ENCODE assay signal across 39 cellular contexts in the genomic region with DNA sequence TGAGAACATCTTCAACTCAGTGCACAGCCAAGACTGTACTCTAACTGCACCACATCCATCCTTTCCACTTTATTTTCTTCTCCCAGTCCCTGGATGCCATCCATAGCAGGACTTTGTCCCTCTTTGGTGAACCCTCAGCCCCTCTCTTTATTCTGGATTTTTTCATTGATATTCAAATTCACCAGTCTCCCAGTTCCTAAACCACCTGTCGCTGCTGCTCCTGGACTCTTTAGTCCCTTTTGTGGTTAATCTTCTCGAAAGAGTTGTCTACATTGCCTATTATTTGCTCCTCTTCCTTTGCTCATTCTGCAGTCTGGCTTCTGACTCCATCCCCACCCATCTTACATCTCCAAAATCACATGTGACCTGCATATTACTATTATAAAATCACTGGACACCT.
"Had no signal": no experiment of that assay in that cellular context is flagged by ENCODE, and none has a peak within 500 bp of the region (broad histone marks: within the 10 kb centered on the region; RNA-seq: fewer than 3 reads in every experiment).

No MANE protein-coding gene starts in this region.

- DNase-seq: activated effector memory CD4-positive, alpha-beta T cell treated with anti-CD3 and anti-CD28 coated beads, Interleukin-2, amount 50 U/mL, for 16 hours; activated effector memory CD4-positive, alpha-beta T cell treated with Interleukin-2 at 50 U/mL for 16 hours; activated gamma-delta T cell; activated gamma-delta T cell treated with Interleukin-2 at 50 U/mL for 16 hours; activated naive CD4-positive, alpha-beta T cell; activated naive CD4-positive, alpha-beta T cell treated with anti-CD3 and anti-CD28 coated beads for 36 hours; activated naive CD4-positive, alpha-beta T cell treated with anti-CD3 and anti-CD28 coated beads, Interleukin-2, amount 10 ng/mL, durations not matched to agents 7 days and 5 days; activated naive CD4-positive, alpha-beta T cell treated with anti-CD3 and anti-CD28 coated beads, Interleukin-2, amount 50 U/mL, for 16 hours; activated naive CD4-positive, alpha-beta T cell treated with Interleukin-2 at 50 U/mL for 16 hours; activated naive CD8-positive, alpha-beta T cell treated with anti-CD3 and anti-CD28 coated beads for 36 hours; activated naive CD8-positive, alpha-beta T cell treated with anti-CD3 and anti-CD28 coated beads, Interleukin-2, amount 10 ng/mL, durations not matched to agents 7 days and 5 days; activated naive CD8-positive, alpha-beta T cell treated with anti-CD3 and anti-CD28 coated beads, Interleukin-2, amount 50 U/mL, for 24 hours; activated T-cell treated with anti-CD3 and anti-CD28 coated beads for 4 hours; activated T-cell treated with anti-CD3 and anti-CD28 coated beads, Interleukin-2, amount 50 U/mL, for 1 hour; activated T-cell treated with anti-CD3 and anti-CD28 coated beads, Interleukin-2, amount 50 U/mL, for 24 hours; activated T-cell treated with anti-CD3 and anti-CD28 coated beads, Interleukin-2, amount 50 U/mL, for 4 hours; activated T-cell treated with anti-CD3 and anti-CD28 coated beads, Interleukin-2, amount 50 U/mL, for 48 hours; activated T-cell treated with anti-CD3 and anti-CD28 coated beads, Interleukin-2, amount 50 U/mL, for 72 hours; adrenal gland; amniotic stem cell; amygdala; anterior cingulate cortex; aorta; body of pancreas; brain microvascular endothelial cell; caudate nucleus; central memory CD4-positive, alpha-beta T cell; cerebellar nuclear complex had no signal

- H3K4me3 Mint-ChIP-seq: activated naive CD4-positive, alpha-beta T cell treated with anti-CD3 and anti-CD28 coated beads for 36 hours; activated naive CD4-positive, alpha-beta T cell treated with anti-CD3 and anti-CD28 coated beads, Interleukin-2, amount 10 ng/mL, durations not matched to agents 7 days and 5 days; activated naive CD4-positive, alpha-beta T cell treated with anti-CD3 and anti-CD28 coated beads, Interleukin-2, amount 50 U/mL, for 24 hours; activated naive CD8-positive, alpha-beta T cell; activated naive CD8-positive, alpha-beta T cell treated with anti-CD3 and anti-CD28 coated beads for 36 hours; activated naive CD8-positive, alpha-beta T cell treated with anti-CD3 and anti-CD28 coated beads, Interleukin-2, amount 10 ng/mL, durations not matched to agents 7 days and 5 days; activated naive CD8-positive, alpha-beta T cell treated with anti-CD3 and anti-CD28 coated beads, Interleukin-2, amount 50 U/mL, for 24 hours; activated T-cell treated with anti-CD3 and anti-CD28 coated beads, Interleukin-2, amount 50 U/mL, for 24 hours; activated T-cell treated with anti-CD3 and anti-CD28 coated beads, Interleukin-2, amount 50 U/mL, for 4 hours; activated T-cell treated with anti-CD3 and anti-CD28 coated beads, Interleukin-2, amount 50 U/mL, for 72 hours; activated T-helper 1 cell treated with anti-CD3 and anti-CD28 coated beads, Interleukin-12 subunit alpha, Interleukin-12 subunit beta, Interleukin-2, Interleukin-4 antibody, amounts not matched to agents 30 ng/mL and 10 ng/mL and 1 ng/mL, durations not matched to agents 14 hours and 24 hours and 36 hours; activated T-helper 17 cell treated with anti-CD3 and anti-CD28 coated beads, Interleukin-2, amount 50 U/mL, for 72 hours; brain; central memory CD8-positive, alpha-beta T cell had no signal

- H3K27me3 Mint-ChIP-seq: activated naive CD4-positive, alpha-beta T cell treated with anti-CD3 and anti-CD28 coated beads, Interleukin-2, amount 50 U/mL, for 24 hours; activated naive CD8-positive, alpha-beta T cell; activated naive CD8-positive, alpha-beta T cell treated with anti-CD3 and anti-CD28 coated beads for 36 hours; activated naive CD8-positive, alpha-beta T cell treated with anti-CD3 and anti-CD28 coated beads, Interleukin-2, amount 50 U/mL, for 24 hours; activated T-helper 17 cell treated with anti-CD3 and anti-CD28 coated beads, Interleukin-2, amount 50 U/mL, for 72 hours; brain; central memory CD8-positive, alpha-beta T cell had no signal

- H3K9me3 ChIP-seq: adrenal gland, ascending aorta, body of pancreas, breast epithelium had no signal

- H3K27me3 ChIP-seq: adrenal gland, ascending aorta, body of pancreas, brain microvascular endothelial cell, breast epithelium, cardiac muscle cell had no signal

- H3K9me3 Mint-ChIP-seq: activated naive CD4-positive, alpha-beta T cell treated with anti-CD3 and anti-CD28 coated beads for 36 hours; activated naive CD4-positive, alpha-beta T cell treated with anti-CD3 and anti-CD28 coated beads, Interleukin-2, amount 10 ng/mL, durations not matched to agents 7 days and 5 days; activated naive CD4-positive, alpha-beta T cell treated with anti-CD3 and anti-CD28 coated beads, Interleukin-2, amount 50 U/mL, for 24 hours; activated naive CD8-positive, alpha-beta T cell treated with anti-CD3 and anti-CD28 coated beads for 36 hours; activated naive CD8-positive, alpha-beta T cell treated with anti-CD3 and anti-CD28 coated beads, Interleukin-2, amount 10 ng/mL, durations not matched to agents 7 days and 5 days; activated naive CD8-positive, alpha-beta T cell treated with anti-CD3 and anti-CD28 coated beads, Interleukin-2, amount 50 U/mL, for 24 hours; activated T-cell treated with anti-CD3 and anti-CD28 coated beads, Interleukin-2, amount 50 U/mL, for 24 hours; activated T-cell treated with anti-CD3 and anti-CD28 coated beads, Interleukin-2, amount 50 U/mL, for 4 hours; activated T-cell treated with anti-CD3 and anti-CD28 coated beads, Interleukin-2, amount 50 U/mL, for 72 hours; activated T-helper 1 cell treated with anti-CD3 and anti-CD28 coated beads, Interleukin-12 subunit alpha, Interleukin-12 subunit beta, Interleukin-2, Interleukin-4 antibody, amounts not matched to agents 30 ng/mL and 10 ng/mL and 1 ng/mL, durations not matched to agents 14 hours and 24 hours and 36 hours; activated T-helper 17 cell treated with anti-CD3 and anti-CD28 coated beads, Interleukin-2, amount 50 U/mL, for 72 hours; activated T-helper 2 cell treated with anti-CD3 and anti-CD28 coated beads, Interferon-gamma antibody, Interleukin-2, Interleukin-4, amounts not matched to agents 10 μg/mL and 5 μg/mL and 100 μg/mL, durations not matched to agents 14 hours and 24 hours and 36 hours; brain; central memory CD8-positive, alpha-beta T cell had no signal

- H3K27ac Mint-ChIP-seq: activated naive CD4-positive, alpha-beta T cell treated with anti-CD3 and anti-CD28 coated beads for 36 hours; activated naive CD4-positive, alpha-beta T cell treated with anti-CD3 and anti-CD28 coated beads, Interleukin-2, amount 10 ng/mL, durations not matched to agents 7 days and 5 days; activated naive CD4-positive, alpha-beta T cell treated with anti-CD3 and anti-CD28 coated beads, Interleukin-2, amount 50 U/mL, for 24 hours; activated naive CD4-positive, alpha-beta T cell treated with anti-CD3 and anti-CD28 coated beads, Interleukin-2, amount 50 U/mL, for 72 hours; activated naive CD8-positive, alpha-beta T cell; activated naive CD8-positive, alpha-beta T cell treated with anti-CD3 and anti-CD28 coated beads for 36 hours; activated naive CD8-positive, alpha-beta T cell treated with anti-CD3 and anti-CD28 coated beads, Interleukin-2, amount 10 ng/mL, durations not matched to agents 7 days and 5 days; activated naive CD8-positive, alpha-beta T cell treated with anti-CD3 and anti-CD28 coated beads, Interleukin-2, amount 50 U/mL, for 24 hours; activated T-cell treated with anti-CD3 and anti-CD28 coated beads, Interleukin-2, amount 50 U/mL, for 24 hours; activated T-cell treated with anti-CD3 and anti-CD28 coated beads, Interleukin-2, amount 50 U/mL, for 72 hours; activated T-helper 1 cell treated with anti-CD3 and anti-CD28 coated beads, Interleukin-12 subunit alpha, Interleukin-12 subunit beta, Interleukin-2, Interleukin-4 antibody, amounts not matched to agents 30 ng/mL and 10 ng/mL and 1 ng/mL, durations not matched to agents 14 hours and 24 hours and 36 hours; activated T-helper 17 cell treated with anti-CD3 and anti-CD28 coated beads, Interleukin-2, amount 50 U/mL, for 72 hours; activated T-helper 2 cell treated with anti-CD3 and anti-CD28 coated beads, Interferon-gamma antibody, Interleukin-2, Interleukin-4, amounts not matched to agents 10 μg/mL and 5 μg/mL and 100 μg/mL, durations not matched to agents 14 hours and 24 hours and 36 hours; brain had no signal

- H3K36me3 Mint-ChIP-seq: activated naive CD4-positive, alpha-beta T cell treated with anti-CD3 and anti-CD28 coated beads, Interleukin-2, amount 50 U/mL, for 24 hours; activated naive CD4-positive, alpha-beta T cell treated with anti-CD3 and anti-CD28 coated beads, Interleukin-2, amount 50 U/mL, for 72 hours; activated naive CD8-positive, alpha-beta T cell; brain had no signal

- H3K4me1 ChIP-seq: adrenal gland, ascending aorta, breast epithelium had no signal

- H3K4me3 ChIP-seq: adrenal gland, ascending aorta, body of pancreas, breast epithelium, cardiac muscle cell had no signal

- H3K36me3 ChIP-seq: adrenal gland, ascending aorta, brain microvascular endothelial cell, breast epithelium, cardiac muscle cell had no signal

- H3K27ac ChIP-seq: adrenal gland, ascending aorta, body of pancreas, brain microvascular endothelial cell, breast epithelium, cardiac muscle cell had no signal
